Comparison of ENCODE assay signal across 9 cellular contexts in the genomic region with DNA sequence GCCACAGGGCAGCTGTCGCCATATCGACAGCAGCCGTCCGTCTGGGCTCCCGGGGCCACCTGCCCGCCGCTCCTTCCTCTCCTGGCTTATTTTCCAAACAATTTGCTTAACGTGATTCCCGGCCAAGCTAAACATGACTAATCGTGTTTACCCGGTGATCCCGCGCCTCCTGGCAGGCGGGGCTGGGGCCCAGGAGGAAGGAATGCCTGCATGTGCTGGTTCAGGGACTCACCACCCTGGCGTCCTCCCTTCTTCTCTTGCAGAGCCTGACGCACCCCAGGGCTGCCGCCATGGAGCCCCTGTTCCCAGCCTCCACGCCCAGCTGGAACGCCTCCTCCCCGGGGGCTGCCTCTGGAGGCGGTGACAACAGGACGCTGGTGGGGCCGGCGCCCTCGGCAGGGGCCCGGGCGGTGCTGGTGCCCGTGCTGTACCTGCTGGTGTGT. TPM values are rescaled to one million over a fixed set of nuclear protein-coding genes. Genes with fewer than 3 reads are reported as not detected.
A peak's percentile ranks its signal among the peaks of the same experiment; 100 is the strongest.
DNase-seq lines count a peak whose midpoint lies in the region; ATAC-seq and TF ChIP-seq lines count a peak whose summit lies in the region.
"Had no signal": no experiment of that assay in that cellular context is flagged by ENCODE, and none has a peak within 500 bp of the region (broad histone marks: within the 10 kb centered on the region; RNA-seq: fewer than 3 reads in every experiment).

No MANE protein-coding gene starts in this region.

- no peak overlapping the region for H2BK5ac ChIP-seq in mesendoderm (ENCODE audit: low read length)

- H2AK5ac ChIP-seq in mesendoderm (ENCODE audit: low read length), result no peak overlapping the region

- no peak overlapping the region for H3K27ac ChIP-seq in lung (ENCODE audit: low read depth in 1 of 2, low read length in 1 of 2)
- no peak overlapping the region for H3K27ac ChIP-seq in thyroid gland
- H3K27ac ChIP-seq in mesendoderm (ENCODE audit: low read depth, low read length), result no peak overlapping the region

- H3K79me1 ChIP-seq in mesendoderm (ENCODE audit: low read length), result no peaks in the 10 kb centered on the region

- H3K27me3 ChIP-seq in lung (ENCODE audit: control insufficient read depth, insufficient read depth) (peaks cover 27% of the 10 kb centered on the region), thyroid gland (no peaks in the 10 kb centered on the region), mesendoderm (ENCODE audit: insufficient read depth, low read length, poor library complexity) (no peaks in the 10 kb centered on the region)

- no peaks in the 10 kb centered on the region for H3K79me2 ChIP-seq in mesendoderm (ENCODE audit: control insufficient read depth, insufficient read depth, low read length)

- WGBS in lung, 2 donors, result 49 to 63% methylated on average over 28 of the region's 28 CpGs
- WGBS in thyroid gland, 2 donors, result 16 to 29% methylated on average over 14 to 20 of the region's 28 CpGs
- no CpG with 5 or more reads among the region's 28 CpGs for WGBS in mesendoderm (ENCODE audit: extremely low coverage, insufficient coverage, low lambda C conversion rate)

- no peak overlapping the region for H3K9ac ChIP-seq in mesendoderm (ENCODE audit: low read length)

- H3K4ac ChIP-seq in mesendoderm (ENCODE audit: low read depth, low read length), result no peak overlapping the region

- no peak for TF ChIP-seq CTCF in lung (IDR thresholded peaks at IDR 0.05; ENCODE audit: control extremely low read depth, extremely low read depth)
- TF ChIP-seq CTCF in thyroid gland (IDR thresholded peaks at IDR 0.05), result no peak

- no peak overlapping the region for H3K56ac ChIP-seq in mesendoderm (ENCODE audit: low read length)

- no peak overlapping the region for H2BK15ac ChIP-seq in mesendoderm (replicated peaks; ENCODE audit: low read depth)

- H3K36me3 ChIP-seq in lung (ENCODE audit: control insufficient read depth in 2 of 2, insufficient read depth in 2 of 2, low read length in 2 of 2) (no peaks in the 10 kb centered on the region), thyroid gland (no peaks in the 10 kb centered on the region), mesendoderm (ENCODE audit: control insufficient read depth, insufficient read depth, low read length) (no peaks in the 10 kb centered on the region)

- intact Hi-C loops in thyroid gland (cut with DNase I), result no loop called here

- no peak overlapping the region for H3K4me3 ChIP-seq in lung
- H3K4me3 ChIP-seq in thyroid gland (replicated peaks in 1 of 3), result no peak overlapping the region
- no peak overlapping the region for H3K4me3 ChIP-seq in mesendoderm (ENCODE audit: low read length)

- no peak for TF ChIP-seq POLR2A in thyroid gland (IDR thresholded peaks at IDR 0.05)

- H3K4me1 ChIP-seq in lung (ENCODE audit: control insufficient read depth in 2 of 2, insufficient read depth in 2 of 2, low read length in 2 of 2), result no peaks in the 10 kb centered on the region
- H3K4me1 ChIP-seq in thyroid gland, result no peaks in the 10 kb centered on the region
- H3K4me1 ChIP-seq in mesendoderm (ENCODE audit: control insufficient read depth, low read depth, low read length), result peaks cover 4% of the 10 kb centered on the region

- H3K4me2 ChIP-seq in mesendoderm (ENCODE audit: low read length), result no peak overlapping the region

- no peak overlapping the region for H2BK120ac ChIP-seq in mesendoderm (ENCODE audit: low read depth, low read length)

- no peak overlapping the region for H4K8ac ChIP-seq in mesendoderm (ENCODE audit: low read depth, low read length)

- no peak overlapping the region for H3K18ac ChIP-seq in mesendoderm (ENCODE audit: low read length)

- no peak overlapping the region for H4K5ac ChIP-seq in mesendoderm (ENCODE audit: low read length)

- no peak for ATAC-seq in lung (ENCODE audit: insufficient read depth, low FRiP score)

- no peak overlapping the region for H3K23ac ChIP-seq in mesendoderm (ENCODE audit: low read length)

- peak; percentile 57 for DNase-seq in DMS 273 treated with DMSO at 0.1 percent for 48 hours (lab: John Stamatoyannopoulos, UW)
- peak; percentile 82 to 90 for DNase-seq in NCI-H2081 (lab: John Stamatoyannopoulos, UW)
- peak; percentile 91 for DNase-seq in astrocyte of the hippocampus (ENCODE audit: low read depth, low spot score)
- peak; percentile 42 for DNase-seq in lung (ENCODE audit: low spot score)
- DNase-seq in MV-4-11 (lab: John Stamatoyannopoulos, UW), result no peak
- no peak for DNase-seq in thyroid gland
- DNase-seq in mesendoderm, result no peak
- no peak for DNase-seq in activated effector memory CD4-positive, alpha-beta T cell treated with anti-CD3 and anti-CD28 coated beads, Interleukin-2, amount 50 U/mL, for 16 hours
- DNase-seq: activated naive CD8-positive, alpha-beta T cell treated with anti-CD3 and anti-CD28 coated beads, Interleukin-2, amount 10 ng/mL, durations not matched to agents 7 days and 5 days had no signal

- H3K9me3 ChIP-seq in lung (ENCODE audit: control insufficient read depth in 2 of 2, insufficient read depth in 1 of 2, low read length in 1 of 2) (peaks cover 0 to 5% of the 10 kb centered on the region in 2 donors), thyroid gland (no peaks in the 10 kb centered on the region)

RNA-seq across cellular contexts. Expression of a gene that starts 6.1 kb away (rescaled TPM):
- total RNA-seq in lung (under 1 TPM in 1 of 2 donors, not detected in 1; 0.23 TPM), thyroid gland (not detected)
- not detected for polyA plus RNA-seq in lung
- 0.03 TPM for polyA plus RNA-seq in mesendoderm (2013, experiment 1 of 2)
- polyA plus RNA-seq in mesendoderm (2013, experiment 2 of 2), result not detected
- total RNA-seq: activated naive CD8-positive, alpha-beta T cell treated with anti-CD3 and anti-CD28 coated beads, Interleukin-2, amount 10 ng/mL, durations not matched to agents 7 days and 5 days had no signal

RNA-seq across cellular contexts. Expression of a gene that starts 17.4 kb away (rescaled TPM):
- under 1 TPM in 1 of 2 donors, not detected in 1; 0.74 TPM for total RNA-seq in lung
- polyA plus RNA-seq in lung, result under 1 TPM in 1 of 2 donors, not detected in 1; 0.08 TPM
- not detected for total RNA-seq in thyroid gland
- not detected for polyA plus RNA-seq in mesendoderm (2013, experiment 1 of 2)
- polyA plus RNA-seq in mesendoderm (2013, experiment 2 of 2), result not detected
- total RNA-seq: activated naive CD8-positive, alpha-beta T cell treated with anti-CD3 and anti-CD28 coated beads, Interleukin-2, amount 10 ng/mL, durations not matched to agents 7 days and 5 days had no signal

Comparison
In these comparisons a context has a peak if more than half of its experiments do, and no peak if none do; other contexts are left out.
1. DNase-seq: peak in DMS 273 treated with DMSO at 0.1 percent for 48 hours (single experiment), NCI-H2081 (2 of 2), astrocyte of the hippocampus (single experiment) and lung (single experiment); none in MV-4-11 (single experiment), thyroid gland (0 of 2), mesendoderm (single experiment) and activated effector memory CD4-positive, alpha-beta T cell treated with anti-CD3 and anti-CD28 coated beads, Interleukin-2, amount 50 U/mL, for 16 hours (single experiment).